14 cellular contexts compared by ENCODE assay signal in genomic region chr3:176650478-176650877, GRCh38.
DNase-seq lines count a peak whose midpoint lies in the region; ATAC-seq, FAIRE-seq and TF ChIP-seq lines count a peak whose summit lies in the region.
"Had no signal": no experiment of that assay in that cellular context is flagged by ENCODE, and none has a peak within 500 bp of the region (broad histone marks: within the 10 kb centered on the region; RNA-seq: fewer than 3 reads in every experiment).

No MANE protein-coding gene starts in this region.

- H3K27ac ChIP-seq in astrocyte (ENCODE audit: low read depth, low read length), result no peak overlapping the region
- H3K27ac ChIP-seq: psoas muscle had no signal

- no peak overlapping the region for H3K9ac ChIP-seq in astrocyte (ENCODE audit: low read length)

- FAIRE-seq in astrocyte (lab: Jason Lieb, UNC), result no peak

- H3K27ac Mint-ChIP-seq in astrocyte (ENCODE audit: unreplicated experiment) (no peak overlapping the region), neural crest cell (ENCODE audit: unreplicated experiment) (no peak overlapping the region)
- H3K27ac Mint-ChIP-seq: activated CD4-positive, alpha-beta T cell treated with anti-CD3 and anti-CD28 coated beads, Interleukin-2, amount 10 ng/mL, durations not matched to agents 24 days and 14 days; activated naive CD8-positive, alpha-beta T cell had no signal

- no peak overlapping the region for H3K4me2 ChIP-seq in astrocyte (ENCODE audit: low read length)

- no peaks in the 10 kb centered on the region for H3K79me2 ChIP-seq in astrocyte (ENCODE audit: insufficient read depth, low read length)

- TF ChIP-seq CTCF in GM12865 (IDR thresholded peaks at IDR 0.05; ENCODE audit: insufficient read depth, low read depth, low read length, missing control alignments) (peak; percentile 23), astrocyte (IDR thresholded peaks at IDR 0.05; ENCODE audit: insufficient read depth, low read depth, low read length) (no peak), neural crest cell (conservative IDR thresholded peaks at IDR 0.05) (peak; percentile 46)

- H3K4me3 ChIP-seq in GM12865 (ENCODE audit: low read depth, low read length), result no peak overlapping the region
- no peak overlapping the region for H3K4me3 ChIP-seq in astrocyte (ENCODE audit: insufficient read depth, low read depth, low read length)
- H3K4me3 ChIP-seq: psoas muscle had no signal

- no peak overlapping the region for H3K4me3 Mint-ChIP-seq in astrocyte (ENCODE audit: unreplicated experiment)
- no peak overlapping the region for H3K4me3 Mint-ChIP-seq in neural crest cell
- H3K4me3 Mint-ChIP-seq: activated CD4-positive, alpha-beta T cell treated with anti-CD3 and anti-CD28 coated beads, Interleukin-2, amount 10 ng/mL, durations not matched to agents 24 days and 14 days; activated naive CD8-positive, alpha-beta T cell had no signal

- no peaks in the 10 kb centered on the region for H3K9me3 Mint-ChIP-seq in astrocyte (ENCODE audit: unreplicated experiment)
- H3K9me3 Mint-ChIP-seq in neural crest cell, result peaks cover 5% of the 10 kb centered on the region
- H3K9me3 Mint-ChIP-seq: activated CD4-positive, alpha-beta T cell treated with anti-CD3 and anti-CD28 coated beads, Interleukin-2, amount 10 ng/mL, durations not matched to agents 24 days and 14 days had no signal

- H3K36me3 ChIP-seq in astrocyte (ENCODE audit: insufficient read depth, low read length), result no peaks in the 10 kb centered on the region

- H3K9me3 ChIP-seq in astrocyte (ENCODE audit: insufficient read depth, low read depth, low read length), result no peaks in the 10 kb centered on the region
- H3K9me3 ChIP-seq: psoas muscle had no signal

- no peaks in the 10 kb centered on the region for H3K27me3 Mint-ChIP-seq in astrocyte (ENCODE audit: low read depth, unreplicated experiment)
- no peaks in the 10 kb centered on the region for H3K27me3 Mint-ChIP-seq in neural crest cell (ENCODE audit: low read depth)
- H3K27me3 Mint-ChIP-seq: activated CD4-positive, alpha-beta T cell treated with anti-CD3 and anti-CD28 coated beads, Interleukin-2, amount 10 ng/mL, durations not matched to agents 24 days and 14 days; activated naive CD8-positive, alpha-beta T cell had no signal

- no peak overlapping the region for H2AFZ ChIP-seq in astrocyte (ENCODE audit: low read depth, low read length)

- H3K27me3 ChIP-seq in astrocyte (ENCODE audit: insufficient read depth, low read length), result no peaks in the 10 kb centered on the region

- DNase-seq in GM12865 (ENCODE audit: low read depth) (no peak), astrocyte (ENCODE audit: low read depth) (peak; percentile 12), neural crest cell (ENCODE audit: low read depth, low spot score) (no peak), NCI-H510A treated with DMSO at 0.1 percent for 48 hours (lab: John Stamatoyannopoulos, UW) (no peak), OCI-M2 (lab: John Stamatoyannopoulos, UW; ENCODE audit: unreplicated experiment) (no peak)
- no peak for DNase-seq in activated CD4-positive, alpha-beta T cell treated with anti-CD3 and anti-CD28 coated beads for 4 hours
- DNase-seq: activated CD4-positive, alpha-beta T cell treated with anti-CD3 and anti-CD28 coated beads, Interleukin-2, amount 10 ng/mL, durations not matched to agents 24 days and 14 days; left ventricle myocardium superior; NCI-H1048; psoas muscle had no signal

- H3K4me1 Mint-ChIP-seq in astrocyte (ENCODE audit: low read depth, unreplicated experiment) (no peaks in the 10 kb centered on the region), neural crest cell (no peaks in the 10 kb centered on the region)
- H3K4me1 Mint-ChIP-seq: activated CD4-positive, alpha-beta T cell treated with anti-CD3 and anti-CD28 coated beads, Interleukin-2, amount 10 ng/mL, durations not matched to agents 24 days and 14 days had no signal

- no peaks in the 10 kb centered on the region for H3K4me1 ChIP-seq in astrocyte (ENCODE audit: insufficient read depth, low read length)
- H3K4me1 ChIP-seq: psoas muscle had no signal

- H4K20me1 ChIP-seq in astrocyte (ENCODE audit: insufficient read depth, low read length), result no peaks in the 10 kb centered on the region

- peak; percentile 30 for ATAC-seq in HG03442 (IDR thresholded peaks at IDR 0.05; ENCODE audit: unreplicated experiment)
- no peak for ATAC-seq in HG02571 (IDR thresholded peaks at IDR 0.05; ENCODE audit: unreplicated experiment)
- ATAC-seq: left ventricle myocardium superior, psoas muscle, Right ventricle myocardium inferior had no signal

- no peaks in the 10 kb centered on the region for H3K36me3 Mint-ChIP-seq in astrocyte (ENCODE audit: low read depth, unreplicated experiment)
- H3K36me3 Mint-ChIP-seq in neural crest cell (ENCODE audit: low read depth), result no peaks in the 10 kb centered on the region
- H3K36me3 Mint-ChIP-seq: activated naive CD8-positive, alpha-beta T cell had no signal
